ENCODE assay signal across 4 cellular contexts in the genomic region with DNA sequence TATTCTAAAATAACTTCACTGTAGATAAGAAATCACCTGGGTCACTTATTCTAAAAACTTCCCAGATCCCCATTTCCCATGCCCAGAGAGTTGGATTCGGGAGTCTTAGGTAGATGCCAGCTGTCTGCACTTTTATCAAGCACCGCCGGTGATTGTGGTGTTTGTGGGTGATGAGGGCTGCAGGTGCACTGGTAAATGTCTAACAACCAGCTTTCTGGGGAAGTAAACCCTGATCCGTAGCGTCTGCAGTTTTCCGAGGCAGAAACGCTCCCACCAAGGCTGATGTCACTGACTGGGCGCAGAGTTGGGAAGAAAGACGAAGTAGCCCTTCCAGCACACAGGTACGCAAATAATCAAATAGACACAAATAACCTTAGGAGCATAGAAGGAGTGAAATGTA.
"Had no signal": no experiment of that assay in that cellular context is flagged by ENCODE, and none has a peak within 500 bp of the region (broad histone marks: within the 10 kb centered on the region; RNA-seq: fewer than 3 reads in every experiment).

No MANE protein-coding gene starts in this region.

- H3K9me3 Mint-ChIP-seq: GM23338 had no signal

- H3K27ac Mint-ChIP-seq: GM23338, H9 had no signal

- H3K4me3 ChIP-seq: GM23338 had no signal

- H3K4me2 ChIP-seq: GM23338 had no signal

- H3K4me3 Mint-ChIP-seq: GM23338, H9 had no signal

- DNase-seq: H9, HCEC 1CT, IMR-90 had no signal
